ENCODE assay signal across 8 cellular contexts in the genomic region with DNA sequence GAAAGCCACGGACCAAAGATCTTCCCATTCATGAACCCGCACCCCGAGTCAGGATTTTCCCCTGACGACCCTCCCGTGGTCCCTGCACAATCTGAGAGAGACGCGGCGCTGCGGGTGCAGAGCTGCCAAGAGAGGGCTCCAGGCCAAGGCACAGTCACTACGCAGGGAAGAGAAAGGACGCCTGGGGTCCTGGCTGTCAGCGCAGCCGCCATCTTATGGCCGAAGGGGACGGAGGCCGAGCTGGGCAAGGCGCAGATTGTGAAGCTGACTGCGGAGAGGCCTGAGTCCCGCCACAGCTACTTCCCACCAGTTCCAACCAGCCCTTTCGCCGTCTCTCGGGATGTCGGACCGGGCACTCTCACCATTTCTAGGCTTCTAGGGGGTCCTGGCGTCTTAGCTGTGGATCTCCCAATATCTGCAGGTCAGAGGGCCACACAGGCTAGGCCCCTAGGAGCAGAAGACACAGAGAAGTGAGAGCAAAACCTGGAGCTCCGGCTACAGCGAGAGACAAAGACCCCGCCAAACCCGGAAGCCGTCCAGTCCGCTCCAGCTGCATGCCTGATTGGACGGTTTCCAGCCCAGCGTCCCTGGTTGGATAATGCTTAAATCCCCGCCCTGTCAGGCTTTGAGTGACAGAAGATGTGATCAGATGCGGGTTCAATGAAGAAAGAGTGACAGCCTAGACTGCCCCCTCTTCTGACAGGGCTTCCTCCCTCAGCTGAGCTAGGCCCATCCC. TPM values are rescaled to one million over a fixed set of nuclear protein-coding genes. Genes with fewer than 3 reads are reported as not detected.
DNase-seq lines count a peak whose midpoint lies in the region; TF ChIP-seq lines count a peak whose summit lies in the region.

A gene (minus strand): TSS at position 515 of the 736 bp plus-strand sequence. CDS start 150 bp downstream, at position 365.

- intact Hi-C loops in activated naive CD4-positive, alpha-beta T cell treated with anti-CD3 and anti-CD28 coated beads for 36 hours (cut with micrococcal nuclease), result loop anchor here (1.0 to 10.0 kb wide), 9 partner anchors 18 to 1690 kb away; a partner anchor contains a TSS

- peak within 1 kb of the TSS; percentile 78 for H3K4me3 Mint-ChIP-seq in activated naive CD4-positive, alpha-beta T cell treated with anti-CD3 and anti-CD28 coated beads for 36 hours

- CTCF ChIA-PET in HEK293T (lab: Yijun Ruan, JAX), result no interaction called here
- CTCF ChIA-PET in activated naive CD4-positive, alpha-beta T cell treated with anti-CD3 and anti-CD28 coated beads for 36 hours (lab: Charles Lee), result interaction anchor here (0.5 to 1.8 kb wide), 5 partner anchors 76 to 519 kb away, joined by 3 to 8 read pairs (median 3); a partner anchor contains a TSS

- peak; percentile 90 for DNase-seq in GM03348 (ENCODE audit: low spot score)
- DNase-seq in HEK293T (ENCODE audit: extremely low spot score), result peak; percentile 65
- peak; percentile 98 for DNase-seq in MV-4-11 (lab: John Stamatoyannopoulos, UW)
- DNase-seq in SK-N-DZ (ENCODE audit: low spot score), result peak; percentile 93
- DNase-seq in activated naive CD4-positive, alpha-beta T cell treated with anti-CD3 and anti-CD28 coated beads for 36 hours, result peak; percentile 94
- DNase-seq in globus pallidus (ENCODE audit: low spot score), result peak; percentile 93
- peak; percentile 68 for DNase-seq in non-pigmented ciliary epithelial cell (ENCODE audit: low read depth)
- DNase-seq in superior temporal gyrus (ENCODE audit: extremely low spot score), result peak; percentile 96

- H3K4me1 Mint-ChIP-seq in activated naive CD4-positive, alpha-beta T cell treated with anti-CD3 and anti-CD28 coated beads for 36 hours (ENCODE audit: low read depth), result peaks cover 24% of the 10 kb centered on the region

- peak within 1 kb of the TSS; percentile 84 for H3K27ac Mint-ChIP-seq in activated naive CD4-positive, alpha-beta T cell treated with anti-CD3 and anti-CD28 coated beads for 36 hours

- peaks cover 28% of the 10 kb centered on the region for H3K36me3 Mint-ChIP-seq in activated naive CD4-positive, alpha-beta T cell treated with anti-CD3 and anti-CD28 coated beads for 36 hours (ENCODE audit: low read depth)

- H3K9me3 Mint-ChIP-seq in activated naive CD4-positive, alpha-beta T cell treated with anti-CD3 and anti-CD28 coated beads for 36 hours, result no peaks in the 10 kb centered on the region

- no peaks in the 10 kb centered on the region for H3K27me3 Mint-ChIP-seq in activated naive CD4-positive, alpha-beta T cell treated with anti-CD3 and anti-CD28 coated beads for 36 hours (ENCODE audit: low read depth)

- POLR2A ChIA-PET in HEK293T (lab: Yijun Ruan, JAX), result interaction anchor here (0.6 to 1.2 kb wide), 6 partner anchors 8 to 1507 kb away, joined by 3 to 5 read pairs (median 3); a partner anchor contains a TSS

TF ChIP-seq in HEK293T, 16 proteins besides CTCF, POLR2A, EP300 and RAD21:
- TF ChIP-seq HDGF (IDR thresholded peaks at IDR 0.05; ENCODE audit: borderline replicate concordance), result no peak
- TF ChIP-seq TARDBP (IDR thresholded peaks at IDR 0.05), result no peak
- TF ChIP-seq BHLHE40 (IDR thresholded peaks at IDR 0.05; ENCODE audit: borderline replicate concordance), result no peak
- no peak for TF ChIP-seq ZNF384 (IDR thresholded peaks at IDR 0.05)
- no peak for TF ChIP-seq NFRKB (IDR thresholded peaks at IDR 0.05)
- TF ChIP-seq FOXK2 (IDR thresholded peaks at IDR 0.05), result no peak
- TF ChIP-seq, protein P1, sequence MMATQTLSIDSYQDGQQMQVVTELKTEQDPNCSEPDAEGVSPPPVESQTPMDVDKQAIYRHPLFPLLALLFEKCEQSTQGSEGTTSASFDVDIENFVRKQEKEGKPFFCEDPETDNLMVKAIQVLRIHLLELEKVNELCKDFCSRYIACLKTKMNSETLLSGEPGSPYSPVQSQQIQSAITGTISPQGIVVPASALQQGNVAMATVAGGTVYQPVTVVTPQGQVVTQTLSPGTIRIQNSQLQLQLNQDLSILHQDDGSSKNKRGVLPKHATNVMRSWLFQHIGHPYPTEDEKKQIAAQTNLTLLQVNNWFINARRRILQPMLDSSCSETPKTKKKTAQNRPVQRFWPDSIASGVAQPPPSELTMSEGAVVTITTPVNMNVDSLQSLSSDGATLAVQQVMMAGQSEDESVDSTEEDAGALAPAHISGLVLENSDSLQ (IDR thresholded peaks at IDR 0.05), result peak; percentile 98
- no peak for TF ChIP-seq CTBP1 (IDR thresholded peaks at IDR 0.05; ENCODE audit: borderline replicate concordance)
- no peak for TF ChIP-seq SUZ12 (IDR thresholded peaks at IDR 0.05)
- no peak for TF ChIP-seq FOXM1 (IDR thresholded peaks at IDR 0.05; ENCODE audit: borderline replicate concordance)
- no peak for TF ChIP-seq ARNT (IDR thresholded peaks at IDR 0.05)
- no peak for TF ChIP-seq LEF1 (IDR thresholded peaks at IDR 0.05; ENCODE audit: borderline replicate concordance)
- TF ChIP-seq L3MBTL2 (conservative IDR thresholded peaks at IDR 0.05), result no peak
- TF ChIP-seq SP1 (IDR thresholded peaks at IDR 0.05), result no peak
- TF ChIP-seq ELF4 (IDR thresholded peaks at IDR 0.05), result peak; percentile 76
- no peak for TF ChIP-seq FOXA1 (IDR thresholded peaks at IDR 0.05)

RNA-seq across cellular contexts. Expression of the gene that starts here (rescaled TPM):
- polyA plus RNA-seq in SK-N-DZ (2014; cell fraction: cytosol; rRNA removed), result 4.5 and 6.2 TPM in 2 replicates
- 6.2 and 7.0 TPM in 2 replicates for polyA plus RNA-seq in SK-N-DZ (2014; cell fraction: nucleus; rRNA removed)
- 10 to 100 TPM; 19.3 to 22.7 TPM for total RNA-seq in activated naive CD4-positive, alpha-beta T cell treated with anti-CD3 and anti-CD28 coated beads for 36 hours

Comparison
In these comparisons a context has a peak if more than half of its experiments do, and no peak if none do; other contexts are left out.
1. Peak in every context shown above with its lines: DNase-seq.